In genomic region chr3:49553320-49553689, GRCh38 we compare ENCODE assay signal across 9 cellular contexts. TPM values are rescaled to one million over a fixed set of nuclear protein-coding genes. Genes with fewer than 3 reads are reported as not detected.
DNase-seq lines count a peak whose midpoint lies in the region; TF ChIP-seq lines count a peak whose summit lies in the region.
"Had no signal": no experiment of that assay in that cellular context is flagged by ENCODE, and none has a peak within 500 bp of the region (broad histone marks: within the 10 kb centered on the region; RNA-seq: fewer than 3 reads in every experiment).

No MANE protein-coding gene starts in this region.

- in situ Hi-C loops in GM23248 (cut with MboI), result no loop called here

- H3K36me3 ChIP-seq in GM23248 (ENCODE audit: low read depth), result no peaks in the 10 kb centered on the region
- H3K36me3 ChIP-seq in adrenal gland (replicated peaks in 1 of 2), result no peaks in the 10 kb centered on the region

- no peak for TF ChIP-seq POLR2A in adrenal gland (IDR thresholded peaks at IDR 0.05)

- no peaks in the 10 kb centered on the region for H3K79me2 ChIP-seq in GM23248 (ENCODE audit: insufficient read depth)

- H3K4me1 ChIP-seq in GM23248 (ENCODE audit: insufficient read depth) (0 out of 2 replicates have a peak, but pooled peaks cover 8% of the 10 kb centered on the region), adrenal gland (replicated peaks in 1 of 2) (peaks cover 11 to 16% of the 10 kb centered on the region in 2 donors)

- intact Hi-C loops in adrenal gland (cut with DNase I), result no loop called here

- H3K4me2 ChIP-seq in GM23248 (ENCODE audit: unreplicated experiment), result peak overlapping the region; percentile 71

- H3K4me1 Mint-ChIP-seq in progenitor cell of endocrine pancreas (ENCODE audit: low read depth), result peaks cover 14% of the 10 kb centered on the region

- H3K9ac ChIP-seq in GM23248, result peak overlapping the region; percentile 67; the same call in 1 of the 2 replicates

- no peaks in the 10 kb centered on the region for H3F3A ChIP-seq in GM23248 (ENCODE audit: insufficient read depth)

- peaks cover 16% of the 10 kb centered on the region for H3K27me3 Mint-ChIP-seq in progenitor cell of endocrine pancreas

- H3K27ac ChIP-seq in GM23248, result no peak overlapping the region
- peak overlapping the region in 1 of 5 donors; percentile 82 for H3K27ac ChIP-seq in adrenal gland

- no peaks in the 10 kb centered on the region for H3K36me3 Mint-ChIP-seq in progenitor cell of endocrine pancreas (ENCODE audit: insufficient read depth)

- peak overlapping the region; percentile 90 for H2AFZ ChIP-seq in GM23248

- H3K4me3 ChIP-seq in GM23248 (peak overlapping the region; percentile 73), epithelial cell of esophagus (ENCODE audit: low read length) (no peak overlapping the region), adrenal gland (peak overlapping the region in 1 of 4 donors; percentile 90)

- H3K9me2 ChIP-seq in GM23248 (ENCODE audit: insufficient read depth), result no peaks in the 10 kb centered on the region

- H3K4me3 Mint-ChIP-seq in progenitor cell of endocrine pancreas (ENCODE audit: low read depth), result peak overlapping the region; percentile 91

- H3K27me3 ChIP-seq in GM23248 (replicated peaks; ENCODE audit: insufficient read depth), result peaks cover 17% of the 10 kb centered on the region
- H3K27me3 ChIP-seq in adrenal gland, result no peaks in the 10 kb centered on the region

- peak overlapping the region; percentile 98 for H3K27ac Mint-ChIP-seq in progenitor cell of endocrine pancreas
- H3K27ac Mint-ChIP-seq: dendritic cell treated with granulocyte-macrophage colony-stimulating factor and Interleukin-4, amounts not matched to agents 40 ng/mL and 50 ng/mL, for 4 days had no signal

- H3K9me3 Mint-ChIP-seq in progenitor cell of endocrine pancreas (ENCODE audit: low read depth), result no peaks in the 10 kb centered on the region
- H3K9me3 Mint-ChIP-seq: dendritic cell treated with granulocyte-macrophage colony-stimulating factor and Interleukin-4, amounts not matched to agents 40 ng/mL and 50 ng/mL, for 4 days had no signal

- 15 to 17% methylated on average over 9 of the region's 9 CpGs for WGBS in GM23248 (ENCODE audit: low coverage in 1 of 2, low lambda C conversion rate in 2 of 2, missing lambda C conversion rate in 2 of 2), 2 experiments
- WGBS in adrenal gland, 4 donors, result 49 to 56% (median 50%) methylated on average over 9 of the region's 9 CpGs

- H3K9me3 ChIP-seq in GM23248 (ENCODE audit: low read depth) (no peaks in the 10 kb centered on the region), adrenal gland (replicated peaks in 1 of 3) (no peaks in the 10 kb centered on the region)

- TF ChIP-seq CTCF in epithelial cell of esophagus (IDR thresholded peaks at IDR 0.05; ENCODE audit: insufficient read depth, low read depth, low read length, missing control alignments) (no peak), progenitor cell of endocrine pancreas (IDR thresholded peaks at IDR 0.05; ENCODE audit: unreplicated experiment) (no peak), adrenal gland (IDR thresholded peaks at IDR 0.05) (no peak)

- no peaks in the 10 kb centered on the region for H4K20me1 ChIP-seq in GM23248 (ENCODE audit: insufficient read depth)

- DNase-seq in GM23248, result peak; percentile 72
- peak; percentile 37 for DNase-seq in NCI-H69 (lab: John Stamatoyannopoulos, UW)
- DNase-seq in epithelial cell of esophagus (ENCODE audit: low read depth), result peak; percentile 40
- DNase-seq in progenitor cell of endocrine pancreas (ENCODE audit: low spot score, unreplicated experiment), result no peak
- no peak for DNase-seq in NOMO-1 treated with dmso at 0.1 percent for 144 hours (lab: John Stamatoyannopoulos, UW; ENCODE audit: unreplicated experiment)
- no peak for DNase-seq in adrenal gland
- DNase-seq in activated gamma-delta T cell treated with Interleukin-2 at 50 U/mL for 16 hours, result no peak
- DNase-seq in NCI-H748 (lab: John Stamatoyannopoulos, UW; ENCODE audit: unreplicated experiment), result no peak

RNA-seq across cellular contexts. Expression of gene BSN, which starts 1.0 kb away (rescaled TPM):
- under 0.01 TPM in 2 replicates for total RNA-seq in GM23248 (2014; rRNA removed; shearing (Covaris generic))
- polyA plus RNA-seq in GM23248 (2016; fragmentation: Nextera tagmentation; extraction: Ambion mirVana) (0.03 and 0.08 TPM in 2 replicates), adrenal gland (1 to 10 TPM in 2 of 3 donors, under 1 TPM in 1; 0.27 to 3.9 (median 1.3) TPM)
- total RNA-seq in progenitor cell of endocrine pancreas (3.0 and 3.8 TPM in 2 replicates), adrenal gland (1 to 10 TPM in 7 of 8 donors, under 1 TPM in 1; 0.72 to 4.6 (median 1.7) TPM)

Comparison
In these comparisons a context has a peak if more than half of its experiments do, and no peak if none do; other contexts are left out.
1. DNase-seq: peak in GM23248 (single experiment), NCI-H69 (single experiment) and epithelial cell of esophagus (single experiment); none in progenitor cell of endocrine pancreas (single experiment), NOMO-1 treated with dmso at 0.1 percent for 144 hours (single experiment), adrenal gland (0 of 7), activated gamma-delta T cell treated with Interleukin-2 at 50 U/mL for 16 hours (single experiment) and NCI-H748 (single experiment).